ENCODE assay signal across 1 cellular context in genomic region chr1:202010042-202011015, GRCh38.
TF ChIP-seq lines count a peak whose summit lies in the region.

TSS of gene ELF3 (plus strand) at chr1:202010587. CDS start at chr1:202011137, 550 bp downstream.

TF ChIP-seq in HepG2, 621 proteins besides CTCF, POLR2A, EP300 and RAD21 (continued from another document and continues in another):
- TF ChIP-seq MAZ (IDR thresholded peaks at IDR 0.05; ENCODE audit: borderline replicate concordance, low read depth, low read length) (0 out of 2 replicates have a peak, but pooled peaks have one; percentile 45), MAZ (CRISPR knock-in tag; IDR thresholded peaks at IDR 0.05; ENCODE audit: low read depth) (peak; percentile 59; the same call in 1 of the 2 replicates), NFYB (CRISPR knock-in tag; IDR thresholded peaks at IDR 0.05) (peak; percentile 78), BHLHE40 (IDR thresholded peaks at IDR 0.05; ENCODE audit: low read length) (no peak; the same call in 1 of the 2 replicates), THAP7 (CRISPR knock-in tag; IDR thresholded peaks at IDR 0.05) (no peak), SOX13 (IDR thresholded peaks at IDR 0.05) (0 out of 2 replicates have a peak, but pooled peaks have one; percentile 41), SOX13 (CRISPR knock-in tag; conservative IDR thresholded peaks at IDR 0.05 in 1 of 2, IDR thresholded peaks at IDR 0.05 in 1 of 2) (peak in 1 of 2 experiments; percentile 33; a peak in 2 of 4 replicates), ZNF414 (CRISPR knock-in tag; IDR thresholded peaks at IDR 0.05) (0 out of 2 replicates have a peak, but pooled peaks have one; percentile 38), SNAI1 (CRISPR knock-in tag; IDR thresholded peaks at IDR 0.05; ENCODE audit: borderline replicate concordance) (peak; percentile 30; the same call in 1 of the 2 replicates), ZNF382 (CRISPR knock-in tag; IDR thresholded peaks at IDR 0.05; ENCODE audit: borderline replicate concordance) (no peak), ZBTB7B (CRISPR knock-in tag; IDR thresholded peaks at IDR 0.05) (no peak; the same call in 1 of the 2 replicates), HIC2 (CRISPR knock-in tag; IDR thresholded peaks at IDR 0.05; ENCODE audit: low read depth) (peak; percentile 100), NONO (IDR thresholded peaks at IDR 0.05) (no peak), NONO (CRISPR knock-in tag; conservative IDR thresholded peaks at IDR 0.05) (peak; percentile 67), ISL2 (CRISPR knock-in tag; IDR thresholded peaks at IDR 0.05) (0 out of 2 replicates have a peak, but pooled peaks have one; percentile 20), FOXJ3 (CRISPR knock-in tag; IDR thresholded peaks at IDR 0.05; ENCODE audit: borderline replicate concordance) (no peak), ZZZ3 (CRISPR knock-in tag; IDR thresholded peaks at IDR 0.05; ENCODE audit: borderline replicate concordance) (no peak), HNF4G (IDR thresholded peaks at IDR 0.05; ENCODE audit: borderline replicate concordance, low read depth, low read length) (peak; percentile 30; the same call in 1 of the 2 replicates), HNF4G (CRISPR knock-in tag; IDR thresholded peaks at IDR 0.05; ENCODE audit: borderline replicate concordance, low read depth) (no peak; the same call in none of the 2 replicates), ZNF607 (CRISPR knock-in tag; IDR thresholded peaks at IDR 0.05; ENCODE audit: borderline replicate concordance) (peak; percentile 19; the same call in 1 of the 2 replicates), DNMT3B (CRISPR knock-in tag; conservative IDR thresholded peaks at IDR 0.05) (0 out of 2 replicates have a peak, but pooled peaks have one; percentile 31), SALL2 (CRISPR knock-in tag; IDR thresholded peaks at IDR 0.05) (peak; percentile 14; the same call in 1 of the 2 replicates), U2AF1 (optimal IDR thresholded peaks at IDR 0.05; ENCODE audit: low read depth, low read length) (peak; percentile 28), ZNF614 (CRISPR knock-in tag; IDR thresholded peaks at IDR 0.05; ENCODE audit: borderline replicate concordance) (peak; percentile 66; the same call in 1 of the 2 replicates), FOXK1 (CRISPR knock-in tag; IDR thresholded peaks at IDR 0.05; ENCODE audit: borderline replicate concordance, low read depth) (peak; percentile 22; the same call in 1 of the 2 replicates), ZNF704 (CRISPR knock-in tag; IDR thresholded peaks at IDR 0.05; ENCODE audit: borderline replicate concordance) (peak; percentile 25; the same call in 1 of the 2 replicates), IKZF4 (CRISPR knock-in tag; IDR thresholded peaks at IDR 0.05; ENCODE audit: borderline replicate concordance, low read depth, not compliant biosample characterization) (no peak), TERF1 (CRISPR knock-in tag; IDR thresholded peaks at IDR 0.05) (no peak), ARNTL (CRISPR knock-in tag; IDR thresholded peaks at IDR 0.05) (no peak), ZNF580 (CRISPR knock-in tag; IDR thresholded peaks at IDR 0.05; ENCODE audit: borderline replicate concordance, low read depth) (peak; percentile 84; the same call in 1 of the 2 replicates), RBFOX2 (IDR thresholded peaks at IDR 0.05; ENCODE audit: low read depth, low read length) (peak; percentile 83), XRCC5 (optimal IDR thresholded peaks at IDR 0.05; ENCODE audit: low read length) (peak; percentile 66), ZNF878 (CRISPR knock-in tag; IDR thresholded peaks at IDR 0.05) (peak; percentile 73; the same call in 1 of the 2 replicates), HNRNPL (IDR thresholded peaks at IDR 0.05; ENCODE audit: low read depth, low read length) (peak; percentile 100), ZNF850 (CRISPR knock-in tag; conservative IDR thresholded peaks at IDR 0.05) (no peak; the same call in 1 of the 2 replicates), LCORL (IDR thresholded peaks at IDR 0.05) (no peak), LCORL (CRISPR knock-in tag; IDR thresholded peaks at IDR 0.05) (peak; percentile 90), JDP2 (CRISPR knock-in tag; IDR thresholded peaks at IDR 0.05; ENCODE audit: borderline replicate concordance) (no peak; the same call in 1 of the 2 replicates), MZF1 (CRISPR knock-in tag; IDR thresholded peaks at IDR 0.05; ENCODE audit: borderline replicate concordance) (0 out of 2 replicates have a peak, but pooled peaks have one; percentile 55), MED1 (CRISPR knock-in tag; IDR thresholded peaks at IDR 0.05) (peak; percentile 83), REPIN1 (CRISPR knock-in tag; IDR thresholded peaks at IDR 0.05; ENCODE audit: borderline replicate concordance, low read depth) (peak; percentile 60; the same call in 1 of the 2 replicates), SRSF1 (optimal IDR thresholded peaks at IDR 0.05; ENCODE audit: low read depth, low read length) (peak; percentile 60), RXRB (CRISPR knock-in tag; IDR thresholded peaks at IDR 0.05; ENCODE audit: borderline replicate concordance) (peak; percentile 64), ZNF839 (CRISPR knock-in tag; IDR thresholded peaks at IDR 0.05; ENCODE audit: borderline replicate concordance) (no peak), SMC3 (IDR thresholded peaks at IDR 0.05; ENCODE audit: low read length) (0 out of 2 replicates have a peak, but pooled peaks have one; percentile 9), KDM4B (CRISPR knock-in tag; IDR thresholded peaks at IDR 0.05) (peak; percentile 43; the same call in 1 of the 2 replicates), ZNF891 (CRISPR knock-in tag; IDR thresholded peaks at IDR 0.05) (peak; percentile 84), HDAC1 (CRISPR knock-in tag; IDR thresholded peaks at IDR 0.05) (peak; percentile 54), HOXA5 (CRISPR knock-in tag; IDR thresholded peaks at IDR 0.05) (0 out of 2 replicates have a peak, but pooled peaks have one; percentile 66), PCBP2 (optimal IDR thresholded peaks at IDR 0.05; ENCODE audit: low read depth, low read length, poor library complexity, severe bottlenecking) (no peak), E2F1 (CRISPR knock-in tag; IDR thresholded peaks at IDR 0.05) (no peak), GABPB1 (CRISPR knock-in tag; IDR thresholded peaks at IDR 0.05) (peak; percentile 46), HHEX (CRISPR knock-in tag; IDR thresholded peaks at IDR 0.05) (0 out of 2 replicates have a peak, but pooled peaks have one; percentile 8), FOXO1 (CRISPR knock-in tag; IDR thresholded peaks at IDR 0.05) (peak; percentile 13), ZNF724P (CRISPR knock-in tag; IDR thresholded peaks at IDR 0.05; ENCODE audit: borderline replicate concordance) (peak; percentile 13; the same call in 1 of the 2 replicates), GMEB2 (CRISPR knock-in tag; IDR thresholded peaks at IDR 0.05; ENCODE audit: low read depth) (no peak), ASH2L (IDR thresholded peaks at IDR 0.05; ENCODE audit: insufficient read length, low read depth, low read length) (peak; percentile 12), TRIM22 (IDR thresholded peaks at IDR 0.05) (no peak), JARID2 (CRISPR knock-in tag; IDR thresholded peaks at IDR 0.05; ENCODE audit: insufficient replicate concordance) (peak; percentile 41), KLF6 (CRISPR knock-in tag; IDR thresholded peaks at IDR 0.05) (peak; percentile 43; the same call in 1 of the 2 replicates), RFXAP (CRISPR knock-in tag; IDR thresholded peaks at IDR 0.05; ENCODE audit: borderline replicate concordance) (peak; percentile 47; the same call in 1 of the 2 replicates), ARID3A (IDR thresholded peaks at IDR 0.05; ENCODE audit: low read depth, low read length) (peak; percentile 52), ZNF747 (CRISPR knock-in tag; IDR thresholded peaks at IDR 0.05; ENCODE audit: borderline replicate concordance) (peak; percentile 64; the same call in 1 of the 2 replicates)
